Comparison of ENCODE assay signal across 15 cellular contexts in the genomic region with DNA sequence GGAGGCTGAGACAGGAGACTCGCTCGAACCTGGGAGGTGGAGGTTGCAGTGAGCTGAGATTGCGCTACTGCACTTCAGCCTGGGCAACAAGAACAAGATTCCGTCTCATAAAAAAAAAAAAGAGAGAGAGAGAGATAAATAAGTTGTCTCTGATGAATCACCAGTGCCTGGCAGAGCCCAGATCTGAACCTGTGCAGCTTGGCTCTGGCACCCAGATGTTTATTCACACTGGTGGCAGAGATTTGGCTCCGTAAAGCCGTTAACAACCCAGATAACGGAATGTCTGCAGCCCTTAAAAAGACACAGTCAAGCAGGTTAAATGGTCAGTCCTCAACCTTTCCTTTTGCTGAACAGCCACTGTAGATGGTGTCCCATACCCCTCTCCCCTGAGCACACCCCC. TPM values are rescaled to one million over a fixed set of nuclear protein-coding genes. Genes with fewer than 3 reads are reported as not detected.
DNase-seq lines count a peak whose midpoint lies in the region; ATAC-seq and TF ChIP-seq lines count a peak whose summit lies in the region.
"Had no signal": no experiment of that assay in that cellular context is flagged by ENCODE, and none has a peak within 500 bp of the region (broad histone marks: within the 10 kb centered on the region; RNA-seq: fewer than 3 reads in every experiment).

No MANE protein-coding gene starts in this region.

- H3K27me3 ChIP-seq in left ventricle myocardium inferior (ENCODE audit: low read depth), result no peaks in the 10 kb centered on the region
- H3K27me3 ChIP-seq in adrenal gland, result no peaks in the 10 kb centered on the region
- no peaks in the 10 kb centered on the region for H3K27me3 ChIP-seq in right cardiac atrium (ENCODE audit: control insufficient read depth, insufficient read depth)

- no peaks in the 10 kb centered on the region for H3K4me1 Mint-ChIP-seq in glutamatergic neuron (ENCODE audit: low read depth, unreplicated experiment)
- H3K4me1 Mint-ChIP-seq: B cell had no signal

- H3K36me3 ChIP-seq in left ventricle myocardium inferior (no peaks in the 10 kb centered on the region), adrenal gland (replicated peaks in 1 of 2) (no peaks in the 10 kb centered on the region)

- 47 to 54% (median 49%) methylated on average over 7 of the region's 7 CpGs for WGBS in adrenal gland, 4 donors
- WGBS in right cardiac atrium, result 53% methylated on average over 7 of the region's 7 CpGs

- no peak for DNase-seq in Right ventricle myocardium inferior (ENCODE audit: missing footprints)
- DNase-seq in left ventricle myocardium inferior, result no peak
- peak in 6 of 7 donors; percentile 60 to 81 (median 62) for DNase-seq in adrenal gland
- DNase-seq in right cardiac atrium, result peak in 1 of 3 donors; percentile 30
- DNase-seq in glutamatergic neuron, result no peak
- no peak for DNase-seq in AML-193 (lab: John Stamatoyannopoulos, UW)
- DNase-seq in NCI-H2081 (lab: John Stamatoyannopoulos, UW), result no peak
- DNase-seq: ACHN; CD4-positive, CD25-positive, alpha-beta regulatory T cell; NCI-H1105 treated with DMSO at 0.1 percent for 48 hours; NCI-H187; NCI-H2171; NCI-H446 treated with DMSO at 0.1 percent for 48 hours; PC-3 had no signal

- H3K9me3 Mint-ChIP-seq in glutamatergic neuron (ENCODE audit: unreplicated experiment), result no peaks in the 10 kb centered on the region

- no peak overlapping the region for H3K4me3 Mint-ChIP-seq in glutamatergic neuron (ENCODE audit: unreplicated experiment)
- H3K4me3 Mint-ChIP-seq: B cell had no signal

- TF ChIP-seq POLR2A in adrenal gland (IDR thresholded peaks at IDR 0.05), result no peak

- no peaks in the 10 kb centered on the region for H3K36me3 Mint-ChIP-seq in glutamatergic neuron (ENCODE audit: unreplicated experiment)
- H3K36me3 Mint-ChIP-seq: CD4-positive, CD25-positive, alpha-beta regulatory T cell had no signal

- no peaks in the 10 kb centered on the region for H3K9me3 ChIP-seq in left ventricle myocardium inferior (replicated peaks)
- H3K9me3 ChIP-seq in adrenal gland (replicated peaks in 1 of 3), result no peaks in the 10 kb centered on the region
- H3K9me3 ChIP-seq in right cardiac atrium (ENCODE audit: control insufficient read depth, low read length), result no peaks in the 10 kb centered on the region

- ATAC-seq in Right ventricle myocardium inferior (peak; percentile 53), right cardiac atrium (peak; percentile 73)
- ATAC-seq: PC-3 had no signal

- peaks cover 4% of the 10 kb centered on the region for H3K4me1 ChIP-seq in left ventricle myocardium inferior
- H3K4me1 ChIP-seq in adrenal gland (replicated peaks in 1 of 2), result no peaks in the 10 kb centered on the region
- H3K4me1 ChIP-seq in right cardiac atrium (ENCODE audit: control insufficient read depth, insufficient read depth, low read length), result no peaks in the 10 kb centered on the region

- H3K27ac Mint-ChIP-seq in glutamatergic neuron (ENCODE audit: unreplicated experiment), result no peak overlapping the region
- H3K27ac Mint-ChIP-seq: B cell; CD4-positive, CD25-positive, alpha-beta regulatory T cell had no signal

- H3K27me3 Mint-ChIP-seq in glutamatergic neuron (ENCODE audit: unreplicated experiment), result no peaks in the 10 kb centered on the region

- intact Hi-C loops in Right ventricle myocardium inferior (cut with DNase I) (no loop called here), left ventricle myocardium inferior (cut with micrococcal nuclease) (no loop called here), adrenal gland (cut with DNase I) (no loop called here), right cardiac atrium (cut with DNase I) (no loop called here)

- no peak overlapping the region for H3K4me3 ChIP-seq in left ventricle myocardium inferior
- H3K4me3 ChIP-seq in adrenal gland, result no peak overlapping the region
- no peak overlapping the region for H3K4me3 ChIP-seq in right cardiac atrium (ENCODE audit: low read length)

- TF ChIP-seq CTCF in left ventricle myocardium inferior (IDR thresholded peaks at IDR 0.05; ENCODE audit: borderline replicate concordance) (no peak), adrenal gland (IDR thresholded peaks at IDR 0.05) (no peak), glutamatergic neuron (IDR thresholded peaks at IDR 0.05; ENCODE audit: partially characterized antibody, unreplicated experiment) (no peak)

- H3K27ac ChIP-seq in left ventricle myocardium inferior (replicated peaks) (no peak overlapping the region), adrenal gland (no peak overlapping the region), right cardiac atrium (ENCODE audit: low read length) (no peak overlapping the region)

RNA-seq across cellular contexts. Expression of gene RTL6, which starts 33.5 kb away (rescaled TPM):
- total RNA-seq in Right ventricle myocardium inferior, result 26.2 TPM
- total RNA-seq in left ventricle myocardium inferior, result 25.0 TPM
- 10 to 100 TPM; 27.2 to 45.4 (median 31.4) TPM for total RNA-seq in adrenal gland
- polyA plus RNA-seq in adrenal gland, result 10 to 100 TPM in 1 of 3 donors, 1 to 10 TPM in 2; 2.2 to 27.8 (median 6.0) TPM
- 10 to 100 TPM; 27.3 to 35.4 (median 31.1) TPM for total RNA-seq in right cardiac atrium
- polyA plus RNA-seq in right cardiac atrium, result 10.0 TPM
- 35.0 TPM for total RNA-seq in glutamatergic neuron (ENCODE audit: unreplicated experiment)

Comparison
In these comparisons a context has a peak if more than half of its experiments do, and no peak if none do; other contexts are left out.
1. DNase-seq: peak in adrenal gland (6 of 7); none in Right ventricle myocardium inferior (single experiment), left ventricle myocardium inferior (single experiment), glutamatergic neuron (single experiment), AML-193 (0 of 2) and NCI-H2081 (0 of 2).